ENCODE assay signal across 8 cellular contexts in genomic region chr4:48780867-48781219, GRCh38. TPM values are rescaled to one million over a fixed set of nuclear protein-coding genes. Genes with fewer than 3 reads are reported as not detected.
DNase-seq lines count a peak whose midpoint lies in the region; ATAC-seq and TF ChIP-seq lines count a peak whose summit lies in the region.

No MANE protein-coding gene starts in this region.

- peaks cover 31 to 44% (median 43%) of the 10 kb centered on the region in 3 donors for H3K4me1 Mint-ChIP-seq in CD8-positive, alpha-beta memory T cell

- no peaks in the 10 kb centered on the region for H3K27me3 ChIP-seq in CD8-positive, alpha-beta memory T cell (ENCODE audit: insufficient read depth, low read length, poor library complexity, severe bottlenecking)
- H3K27me3 ChIP-seq in trophoblast cell (ENCODE audit: insufficient read depth, low read length): no peaks in the 10 kb centered on the region

- no peaks in the 10 kb centered on the region for H3K9me3 Mint-ChIP-seq in CD8-positive, alpha-beta memory T cell

- H3K27ac Mint-ChIP-seq in CD8-positive, alpha-beta memory T cell: peak overlapping the region; percentile 57 to 96 (median 78)

- peak overlapping the region; percentile 54 for H2AK5ac ChIP-seq in trophoblast cell (ENCODE audit: low read length)

- no peak overlapping the region for H4K91ac ChIP-seq in trophoblast cell (ENCODE audit: low read depth, low read length)

- H2BK5ac ChIP-seq in trophoblast cell (ENCODE audit: low read depth, low read length, poor library complexity): peak overlapping the region; percentile 40

- H2BK120ac ChIP-seq in trophoblast cell (ENCODE audit: insufficient read depth, low read length, poor library complexity): peak overlapping the region; percentile 22

- peak overlapping the region; percentile 91 for H3K4me3 ChIP-seq in CD8-positive, alpha-beta memory T cell (ENCODE audit: low read length)
- H3K4me3 ChIP-seq in fibroblast of pulmonary artery (replicated peaks; ENCODE audit: low read depth, low read length) (peak overlapping the region; percentile 79), trophoblast cell (ENCODE audit: low read depth, low read length) (no peak overlapping the region)

- peak overlapping the region; percentile 59 for H2AFZ ChIP-seq in trophoblast cell (ENCODE audit: insufficient read depth, low read length, poor library complexity)

- peak overlapping the region; percentile 46 for H4K8ac ChIP-seq in trophoblast cell (ENCODE audit: low read depth, low read length)

- CTCF ChIA-PET in CD8-positive, alpha-beta memory T cell (lab: Charles Lee): interaction anchor here (1.2 to 2.3 kb wide), 7 partner anchors 8 to 202 kb away, joined by 3 to 8 read pairs (median 4); partner anchors contain the start of genes OCIAD1 and OCIAD2

- peak overlapping the region; percentile 39 for H3K14ac ChIP-seq in trophoblast cell (ENCODE audit: low read length)

- H3K18ac ChIP-seq in trophoblast cell (ENCODE audit: low read length): no peak overlapping the region

- H4K12ac ChIP-seq in trophoblast cell (ENCODE audit: low read depth, low read length): no peak overlapping the region

- H3K4ac ChIP-seq in trophoblast cell (ENCODE audit: low read depth, low read length): no peak overlapping the region

- peaks cover 11% of the 10 kb centered on the region for H3K79me2 ChIP-seq in trophoblast cell (ENCODE audit: control insufficient read depth, insufficient read depth, low read length, poor library complexity)

- no peaks in the 10 kb centered on the region for H3K9me3 ChIP-seq in CD8-positive, alpha-beta memory T cell (ENCODE audit: low read length)
- no peaks in the 10 kb centered on the region for H3K9me3 ChIP-seq in trophoblast cell (ENCODE audit: insufficient read depth, low read depth, low read length)

- H3K23ac ChIP-seq in trophoblast cell (ENCODE audit: low read length): no peak overlapping the region

- H3K27ac ChIP-seq in CD8-positive, alpha-beta memory T cell (ENCODE audit: low read depth, low read length): peak overlapping the region; percentile 40
- H3K27ac ChIP-seq in trophoblast cell (ENCODE audit: low read depth, low read length): peak overlapping the region; percentile 23

- H3K36me3 Mint-ChIP-seq in CD8-positive, alpha-beta memory T cell: peaks cover 0 to 13% (median 0%) of the 10 kb centered on the region in 3 donors

- H2BK12ac ChIP-seq in trophoblast cell (ENCODE audit: low read length): no peak overlapping the region

- H3K79me1 ChIP-seq in trophoblast cell (ENCODE audit: low read length): peaks cover 14% of the 10 kb centered on the region

- POLR2A ChIA-PET in CD8-positive, alpha-beta memory T cell (lab: Charles Lee): interaction anchor here (0.6 to 2.3 kb wide), 6 partner anchors 20 to 126 kb away, joined by 3 to 11 read pairs (median 4); partner anchors contain the start of genes OCIAD1 and OCIAD2

- peaks cover 35% of the 10 kb centered on the region for H3K4me1 ChIP-seq in CD8-positive, alpha-beta memory T cell (ENCODE audit: insufficient read depth, low read length)
- H3K4me1 ChIP-seq in trophoblast cell (ENCODE audit: control insufficient read depth in 1 of 2, insufficient read depth in 2 of 2, low read length in 2 of 2): peaks cover 3 to 9% of the 10 kb centered on the region in 2 experiments

- no CpG with 5 or more reads among the region's 10 CpGs for WGBS in trophoblast cell (ENCODE audit: extremely low coverage, insufficient coverage, insufficient read length)

- ATAC-seq in GM19328 (IDR thresholded peaks at IDR 0.05; ENCODE audit: unreplicated experiment) (no peak), GM21423 (IDR thresholded peaks at IDR 0.05; ENCODE audit: unreplicated experiment) (no peak)

- TF ChIP-seq CTCF in fibroblast of pulmonary artery (IDR thresholded peaks at IDR 0.05; ENCODE audit: low read length, missing control alignments): no peak

- DNase-seq in CD8-positive, alpha-beta memory T cell: peak in 4 of 5 donors; percentile 20 to 64 (median 26)
- DNase-seq in MV-4-11 (lab: John Stamatoyannopoulos, UW): peak; percentile 6
- DNase-seq in activated T-cell treated with anti-CD3 and anti-CD28 coated beads for 4 hours: peak; percentile 19
- DNase-seq in fibroblast of pulmonary artery (ENCODE audit: low read depth): peak; percentile 56
- DNase-seq in trophoblast cell: no peak
- DNase-seq in superior temporal gyrus (ENCODE audit: extremely low spot score): no peak

- H3K4me3 Mint-ChIP-seq in CD8-positive, alpha-beta memory T cell: peak overlapping the region; percentile 86 to 99 (median 90)

- H3K36me3 ChIP-seq in CD8-positive, alpha-beta memory T cell (ENCODE audit: insufficient read depth, low read length): no peaks in the 10 kb centered on the region
- H3K36me3 ChIP-seq in trophoblast cell (ENCODE audit: control insufficient read depth in 1 of 2, insufficient read depth in 2 of 2, low read length in 2 of 2): no peaks in the 10 kb centered on the region

- peaks cover 0 to 3% of the 10 kb centered on the region in 2 donors for H3K27me3 Mint-ChIP-seq in CD8-positive, alpha-beta memory T cell

- peak overlapping the region; percentile 66 for H3K9ac ChIP-seq in trophoblast cell (ENCODE audit: low read length)

- peak overlapping the region; percentile 90 for H3K4me2 ChIP-seq in trophoblast cell (ENCODE audit: low read length)

RNA-seq across cellular contexts. Expression of gene FRYL, which starts 0.8 kb away (rescaled TPM):
- 10 to 100 TPM; 69.3 to 70.3 TPM for total RNA-seq in CD8-positive, alpha-beta memory T cell
- 34.9 TPM for polyA plus RNA-seq in CD8-positive, alpha-beta memory T cell
- polyA plus RNA-seq in trophoblast cell (2013): 14.9 and 15.0 TPM in 2 replicates

RNA-seq across cellular contexts. Expression of gene OCIAD1, which starts 50.0 kb away (rescaled TPM):
- 100 to 1,000 TPM; 114 to 115 TPM for total RNA-seq in CD8-positive, alpha-beta memory T cell
- polyA plus RNA-seq in CD8-positive, alpha-beta memory T cell: 151 TPM
- polyA plus RNA-seq in trophoblast cell (2013): 149 and 153 TPM in 2 replicates

Comparison
In these comparisons a context has a peak if more than half of its experiments do, and no peak if none do; other contexts are left out.
1. DNase-seq: peak in CD8-positive, alpha-beta memory T cell (4 of 5), MV-4-11 (single experiment), activated T-cell treated with anti-CD3 and anti-CD28 coated beads for 4 hours (single experiment) and fibroblast of pulmonary artery (single experiment); none in trophoblast cell (0 of 2) and superior temporal gyrus (single experiment).